ENCODE assay signal across 10 cellular contexts in the genomic region with DNA sequence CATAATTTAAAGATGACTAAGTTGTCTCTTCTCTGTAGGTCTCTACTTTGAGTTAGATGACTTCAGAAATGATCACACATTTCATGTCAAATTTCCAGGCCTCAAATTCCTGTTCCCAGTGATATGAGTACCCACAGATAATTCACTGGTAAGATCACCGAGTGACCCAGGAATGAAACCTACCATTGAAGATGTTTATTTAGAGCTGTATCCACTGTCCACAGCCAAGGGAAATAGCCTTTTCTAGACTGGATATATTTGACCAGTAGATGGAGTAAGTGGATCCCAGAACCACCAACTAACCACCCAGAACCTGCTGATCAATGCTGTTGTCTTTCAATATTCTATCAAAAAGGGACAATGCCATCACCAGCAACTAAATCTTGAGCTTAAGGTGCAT.
DNase-seq lines count a peak whose midpoint lies in the region; ATAC-seq, FAIRE-seq and TF ChIP-seq lines count a peak whose summit lies in the region.
"Had no signal": no experiment of that assay in that cellular context is flagged by ENCODE, and none has a peak within 500 bp of the region (broad histone marks: within the 10 kb centered on the region; RNA-seq: fewer than 3 reads in every experiment).

No MANE protein-coding gene starts in this region.

- H4K20me1 ChIP-seq in Loucy (ENCODE audit: insufficient read depth, low read length, poor library complexity, severe bottlenecking) (no peaks in the 10 kb centered on the region), HepG2 (ENCODE audit: insufficient read depth, low read length) (no peaks in the 10 kb centered on the region)

- H3K4me2 ChIP-seq in Loucy (ENCODE audit: low read depth, low read length, poor library complexity, severe bottlenecking) (no peak overlapping the region), HepG2 (ENCODE audit: low read depth, low read length) (no peak overlapping the region)

- TF ChIP-seq RAD21 in HepG2 (CRISPR knock-in tag; IDR thresholded peaks at IDR 0.05): 0 out of 2 replicates have a peak, but pooled peaks have one; percentile 27

- H3K9ac ChIP-seq in Loucy (ENCODE audit: low read depth, low read length, poor library complexity, severe bottlenecking) (no peak overlapping the region), HepG2 (ENCODE audit: insufficient read depth, low read depth, low read length) (no peak overlapping the region)

- no peak overlapping the region for H2AFZ ChIP-seq in Loucy (ENCODE audit: low read length)
- no peak overlapping the region for H2AFZ ChIP-seq in HepG2 (ENCODE audit: low read length)

- TF ChIP-seq POLR2A in HepG2 (IDR thresholded peaks at IDR 0.05; ENCODE audit: insufficient read depth in 1 of 2, low read depth in 2 of 2, low read length in 2 of 2): no peak

- TF ChIP-seq EP300 in HepG2 (IDR thresholded peaks at IDR 0.05; ENCODE audit: low read depth in 2 of 2, low read length in 2 of 2) (no peak), HepG2 (CRISPR knock-in tag; IDR thresholded peaks at IDR 0.05; ENCODE audit: borderline replicate concordance) (no peak)

- no peaks in the 10 kb centered on the region for H3K27me3 ChIP-seq in Loucy (ENCODE audit: insufficient read depth, low read length, poor library complexity, severe bottlenecking)
- no peaks in the 10 kb centered on the region for H3K27me3 ChIP-seq in brain microvascular endothelial cell (replicated peaks)
- H3K27me3 ChIP-seq in HepG2 (ENCODE audit: control insufficient read depth in 1 of 2, insufficient read depth in 2 of 2, low read length in 2 of 2): no peaks in the 10 kb centered on the region
- no peaks in the 10 kb centered on the region for H3K27me3 ChIP-seq in CD4-positive, alpha-beta memory T cell (ENCODE audit: insufficient read depth, low read length)

- peak; percentile 82 for DNase-seq in AG10803 (ENCODE audit: low read depth)
- DNase-seq in brain microvascular endothelial cell: peak; percentile 69
- no peak for DNase-seq in HepG2 (ENCODE audit: low spot score)
- no peak for DNase-seq in CD4-positive, alpha-beta memory T cell
- no peak for DNase-seq in HK-2 (ENCODE audit: unreplicated experiment)
- no peak for DNase-seq in activated T-cell treated with anti-CD3 and anti-CD28 coated beads, Interleukin-2, amount 50 U/mL, for 24 hours
- DNase-seq: activated naive CD4-positive, alpha-beta T cell treated with anti-CD3 and anti-CD28 coated beads, Interleukin-2, amount 50 U/mL, for 16 hours; substantia nigra had no signal

- 4% methylated on average over 1 of the region's 1 CpG for WGBS in HepG2 (ENCODE audit: low lambda C conversion rate)

- no peak overlapping the region for H3K27ac Mint-ChIP-seq in CD4-positive, alpha-beta memory T cell
- no peak overlapping the region for H3K27ac Mint-ChIP-seq in activated T-cell treated with anti-CD3 and anti-CD28 coated beads, Interleukin-2, amount 50 U/mL, for 24 hours

- no peaks in the 10 kb centered on the region for H3K9me3 ChIP-seq in Loucy (ENCODE audit: insufficient read depth, low read depth, low read length)
- no peaks in the 10 kb centered on the region for H3K9me3 ChIP-seq in HepG2 (ENCODE audit: low read length)
- no peaks in the 10 kb centered on the region for H3K9me3 ChIP-seq in CD4-positive, alpha-beta memory T cell (ENCODE audit: control insufficient read depth in 1 of 2, low read length in 2 of 2)

- no peak overlapping the region for H3K27ac ChIP-seq in brain microvascular endothelial cell
- H3K27ac ChIP-seq in HepG2 (ENCODE audit: extremely low read length, insufficient read depth, low read length): no peak overlapping the region
- H3K27ac ChIP-seq in CD4-positive, alpha-beta memory T cell (ENCODE audit: low read depth, low read length): no peak overlapping the region

- H3K27me3 Mint-ChIP-seq in CD4-positive, alpha-beta memory T cell: no peaks in the 10 kb centered on the region
- H3K27me3 Mint-ChIP-seq in activated T-cell treated with anti-CD3 and anti-CD28 coated beads, Interleukin-2, amount 50 U/mL, for 24 hours: no peaks in the 10 kb centered on the region

- no peaks in the 10 kb centered on the region for H3K9me2 ChIP-seq in Loucy (replicated peaks; ENCODE audit: low read depth, low read length)

- H3K36me3 Mint-ChIP-seq in CD4-positive, alpha-beta memory T cell: no peaks in the 10 kb centered on the region
- H3K36me3 Mint-ChIP-seq in activated T-cell treated with anti-CD3 and anti-CD28 coated beads, Interleukin-2, amount 50 U/mL, for 24 hours (ENCODE audit: low read depth): no peaks in the 10 kb centered on the region

- H3K4me1 Mint-ChIP-seq in CD4-positive, alpha-beta memory T cell: no peaks in the 10 kb centered on the region
- peaks cover 21% of the 10 kb centered on the region for H3K4me1 Mint-ChIP-seq in activated T-cell treated with anti-CD3 and anti-CD28 coated beads, Interleukin-2, amount 50 U/mL, for 24 hours (ENCODE audit: low read depth)

- CTCF ChIA-PET in HepG2 (lab: Yijun Ruan, JAX; ENCODE audit: low intra/inter-chr PET ratio, low total read pairs): interaction anchor here (0.7 kb wide), 1 partner anchor 342 kb away, joined by 3 read pairs; no protein-coding TSS in a partner anchor
- CTCF ChIA-PET in CD4-positive, alpha-beta memory T cell (lab: Charles Lee; ENCODE audit: partially characterized antibody): no interaction called here

- H3K9me3 Mint-ChIP-seq in CD4-positive, alpha-beta memory T cell: peaks cover 0 to 5% (median 3%) of the 10 kb centered on the region in 8 donors
- H3K9me3 Mint-ChIP-seq in activated T-cell treated with anti-CD3 and anti-CD28 coated beads, Interleukin-2, amount 50 U/mL, for 24 hours: peaks cover 10% of the 10 kb centered on the region

- H3K4me1 ChIP-seq in Loucy (ENCODE audit: insufficient read depth, low read length, poor library complexity, severe bottlenecking): peaks cover 5% of the 10 kb centered on the region
- no peaks in the 10 kb centered on the region for H3K4me1 ChIP-seq in HepG2 (ENCODE audit: insufficient read depth, low read length)
- no peaks in the 10 kb centered on the region for H3K4me1 ChIP-seq in CD4-positive, alpha-beta memory T cell (ENCODE audit: insufficient read depth, low read length)

- in situ Hi-C loops in brain microvascular endothelial cell (cut with HindIII; ENCODE audit: low pct_ligation_motif_present, low sequenced_read_pairs): no loop called here
- in situ Hi-C loops in HepG2 (cut with HindIII; ENCODE audit: extremely low pct_ligation_motif_present, low pct_unique_long_range_greater_than_20kb): no loop called here

- H3K79me2 ChIP-seq in Loucy (ENCODE audit: insufficient read depth, low read length) (no peaks in the 10 kb centered on the region), HepG2 (ENCODE audit: insufficient read depth, low read length) (no peaks in the 10 kb centered on the region)

- no peak overlapping the region for H3K4me3 Mint-ChIP-seq in CD4-positive, alpha-beta memory T cell
- H3K4me3 Mint-ChIP-seq in activated T-cell treated with anti-CD3 and anti-CD28 coated beads, Interleukin-2, amount 50 U/mL, for 24 hours: no peak overlapping the region

- ATAC-seq in HepG2 (peak; percentile 90), GM18517 (IDR thresholded peaks at IDR 0.05; ENCODE audit: unreplicated experiment) (no peak)

- TF ChIP-seq CTCF in AG10803 (conservative IDR thresholded peaks at IDR 0.05; ENCODE audit: low read length) (peak; percentile 65), Loucy (conservative IDR thresholded peaks at IDR 0.05; ENCODE audit: low read length) (peak; percentile 37), brain microvascular endothelial cell (IDR thresholded peaks at IDR 0.05; ENCODE audit: low read depth, low read length, missing control alignments) (peak; percentile 63), HepG2 (CRISPR knock-in tag; IDR thresholded peaks at IDR 0.05) (peak; percentile 52)

- POLR2A ChIA-PET in HepG2 (lab: Yijun Ruan, JAX): no interaction called here
- POLR2A ChIA-PET in CD4-positive, alpha-beta memory T cell (lab: Charles Lee; ENCODE audit: partially characterized antibody): no interaction called here

- intact Hi-C loops in HepG2 (cut with micrococcal nuclease; ENCODE audit: unreplicated experiment): loop anchor here (2.0 kb wide), 1 partner anchor 342 kb away; no protein-coding TSS in a partner anchor
- intact Hi-C loops in CD4-positive, alpha-beta memory T cell (cut with micrococcal nuclease): no loop called here

- no peaks in the 10 kb centered on the region for H3F3A ChIP-seq in Loucy (ENCODE audit: low read depth)

- no TSS peak for BruUV-seq in HepG2 (replicated peaks; lab: Mats Ljungman, UMichigan)

- no peak overlapping the region for H3K4me3 ChIP-seq in AG10803 (ENCODE audit: low read length)
- no peak overlapping the region for H3K4me3 ChIP-seq in Loucy (ENCODE audit: low read length, poor library complexity, severe bottlenecking)
- H3K4me3 ChIP-seq in brain microvascular endothelial cell (ENCODE audit: low read depth, low read length): no peak overlapping the region
- no peak overlapping the region for H3K4me3 ChIP-seq in HepG2 (replicated peaks in 1 of 3; ENCODE audit: insufficient read depth in 1 of 3, low read depth in 2 of 3, low read length in 3 of 3)
- H3K4me3 ChIP-seq in CD4-positive, alpha-beta memory T cell (ENCODE audit: low read length in 2 of 2): no peak overlapping the region

- peak; percentile 23 for FAIRE-seq in HepG2 (lab: Jason Lieb, UNC)

- no peaks in the 10 kb centered on the region for H3K36me3 ChIP-seq in Loucy (ENCODE audit: insufficient read depth, low read length)
- H3K36me3 ChIP-seq in brain microvascular endothelial cell (replicated peaks): no peaks in the 10 kb centered on the region
- no peaks in the 10 kb centered on the region for H3K36me3 ChIP-seq in HepG2 (replicated peaks in 1 of 2; ENCODE audit: control insufficient read depth in 1 of 2, insufficient read depth in 2 of 2, low read length in 2 of 2)
- H3K36me3 ChIP-seq in CD4-positive, alpha-beta memory T cell (ENCODE audit: insufficient read depth, low read length): no peaks in the 10 kb centered on the region

TF ChIP-seq in HepG2, 621 proteins besides CTCF, POLR2A, EP300 and RAD21:
- TF ChIP-seq, protein P1, sequence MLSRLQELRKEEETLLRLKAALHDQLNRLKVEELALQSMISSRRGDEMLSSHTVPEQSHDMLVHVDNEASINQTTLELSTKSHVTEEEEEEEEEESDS (CRISPR knock-in tag; IDR thresholded peaks at IDR 0.05; ENCODE audit: borderline replicate concordance): no peak
- TF ChIP-seq SMC3 (IDR thresholded peaks at IDR 0.05; ENCODE audit: low read length) (0 out of 2 replicates have a peak, but pooled peaks have one; percentile 22), STAG1 (CRISPR knock-in tag; IDR thresholded peaks at IDR 0.05) (peak; percentile 38)

Comparison
In these comparisons a context has a peak if more than half of its experiments do, and no peak if none do; other contexts are left out.
1. DNase-seq: peak in AG10803 (single experiment) and brain microvascular endothelial cell (single experiment); none in HepG2 (single experiment), CD4-positive, alpha-beta memory T cell (0 of 5), HK-2 (single experiment) and activated T-cell treated with anti-CD3 and anti-CD28 coated beads, Interleukin-2, amount 50 U/mL, for 24 hours (single experiment).
2. Peak in every context shown above with its lines, with median percentiles within 50 percentile points of each other: CTCF ChIP-seq.